8 cellular contexts compared by ENCODE assay signal in the genomic region with DNA sequence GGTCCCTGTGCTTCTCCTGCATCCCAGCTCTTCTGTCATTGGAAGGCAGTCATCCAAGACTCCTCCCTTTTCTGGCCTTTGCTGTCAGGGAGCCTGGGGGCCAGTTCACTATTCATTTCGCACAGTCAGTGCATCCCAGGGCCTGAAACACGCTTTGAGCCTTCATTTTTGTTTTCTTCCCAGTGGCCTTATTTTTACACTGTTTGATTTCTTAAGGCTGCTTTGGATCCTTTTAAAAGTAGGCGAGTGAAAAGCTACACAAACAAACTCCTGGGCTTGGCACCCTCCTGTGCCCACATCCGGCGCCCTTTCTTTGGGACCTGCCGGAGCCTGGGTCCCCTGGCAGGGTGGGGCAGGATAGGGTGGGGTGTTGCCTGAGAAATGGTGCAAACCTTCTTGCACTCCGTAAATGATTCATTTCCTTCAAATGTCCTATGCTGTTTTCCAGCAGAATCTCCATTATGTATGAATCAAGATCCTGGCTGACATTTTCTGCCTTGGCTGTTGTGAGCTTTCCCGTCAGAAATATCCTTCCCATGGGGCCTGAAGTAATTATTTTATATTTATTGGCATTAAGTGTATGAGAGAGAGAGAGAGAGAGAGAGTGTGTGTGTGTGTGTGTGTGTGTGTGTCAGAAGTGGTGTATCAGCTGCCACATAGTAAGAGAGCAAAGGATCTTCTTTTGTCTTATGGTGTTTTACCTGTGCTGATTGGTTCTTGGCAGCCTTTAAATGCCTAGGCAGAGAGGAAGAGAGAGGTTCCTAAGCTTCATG. TPM values are rescaled to one million over a fixed set of nuclear protein-coding genes. Genes with fewer than 3 reads are reported as not detected.
DNase-seq lines count a peak whose midpoint lies in the region; ATAC-seq, FAIRE-seq and TF ChIP-seq lines count a peak whose summit lies in the region.

No MANE protein-coding gene starts in this region.

- H3K36me3 Mint-ChIP-seq in dendritic cell treated with granulocyte-macrophage colony-stimulating factor and Interleukin-4, amounts not matched to agents 40 ng/mL and 50 ng/mL, for 4 days (ENCODE audit: low read depth) = peaks cover 9% of the 10 kb centered on the region

- peak; percentile 74 for ATAC-seq in omental fat pad (ENCODE audit: low FRiP score)
- ATAC-seq in HG03097 (IDR thresholded peaks at IDR 0.05; ENCODE audit: low FRiP score, unreplicated experiment) = no peak
- ATAC-seq in HG02678 (IDR thresholded peaks at IDR 0.05; ENCODE audit: unreplicated experiment) = no peak

- peak overlapping the region; percentile 49 for H3K27ac Mint-ChIP-seq in dendritic cell treated with granulocyte-macrophage colony-stimulating factor and Interleukin-4, amounts not matched to agents 40 ng/mL and 50 ng/mL, for 4 days

- peak; percentile 62 for DNase-seq in Caki2 (ENCODE audit: low read depth)
- DNase-seq in RCC 7860 (ENCODE audit: low spot score) = peak; percentile 24
- no peak for DNase-seq in omental fat pad (ENCODE audit: low spot score)
- no peak for DNase-seq in activated CD4-positive, CD25-positive, alpha-beta regulatory T cell (lab: John Stamatoyannopoulos, UW)
- no peak for DNase-seq in T1000 (lab: John Stamatoyannopoulos, UW)

- no peaks in the 10 kb centered on the region for H3K27me3 Mint-ChIP-seq in dendritic cell treated with granulocyte-macrophage colony-stimulating factor and Interleukin-4, amounts not matched to agents 40 ng/mL and 50 ng/mL, for 4 days

- in situ Hi-C loops in Caki2 (cut with HindIII; ENCODE audit: low pct_unique_long_range_greater_than_20kb, low sequenced_read_pairs) = no loop called here

- intact Hi-C loops in dendritic cell treated with granulocyte-macrophage colony-stimulating factor and Interleukin-4, amounts not matched to agents 40 ng/mL and 50 ng/mL, for 4 days (cut with micrococcal nuclease) = no loop called here

- no peak overlapping the region for H3K4me3 Mint-ChIP-seq in dendritic cell treated with granulocyte-macrophage colony-stimulating factor and Interleukin-4, amounts not matched to agents 40 ng/mL and 50 ng/mL, for 4 days

- TF ChIP-seq CTCF in omental fat pad (IDR thresholded peaks at IDR 0.05) = no peak

- FAIRE-seq in RCC 7860 (lab: Jason Lieb, UNC) = no peak

- peaks cover 70% of the 10 kb centered on the region for H3K4me1 Mint-ChIP-seq in dendritic cell treated with granulocyte-macrophage colony-stimulating factor and Interleukin-4, amounts not matched to agents 40 ng/mL and 50 ng/mL, for 4 days (ENCODE audit: low read depth)

- H3K9me3 Mint-ChIP-seq in dendritic cell treated with granulocyte-macrophage colony-stimulating factor and Interleukin-4, amounts not matched to agents 40 ng/mL and 50 ng/mL, for 4 days = peaks cover 12% of the 10 kb centered on the region

RNA-seq across cellular contexts. Expression of gene BCR, which starts 45.6 kb away (rescaled TPM):
- total RNA-seq in Caki2 (2014; rRNA removed; shearing (Covaris generic); ENCODE audit: low replicate concordance) = 41.9 and 60.7 TPM in 2 replicates
- 100 to 1,000 TPM in 1 of 4 donors, 10 to 100 TPM in 3; 34.8 to 128 (median 51.4) TPM for total RNA-seq in omental fat pad

Comparison
In these comparisons a context has a peak if more than half of its experiments do, and no peak if none do; other contexts are left out.
1. DNase-seq: peak in Caki2 (single experiment) and RCC 7860 (single experiment); none in omental fat pad (single experiment), activated CD4-positive, CD25-positive, alpha-beta regulatory T cell (0 of 4) and T1000 (single experiment).